Comparison of ENCODE assay signal across 8 cellular contexts in the genomic region with DNA sequence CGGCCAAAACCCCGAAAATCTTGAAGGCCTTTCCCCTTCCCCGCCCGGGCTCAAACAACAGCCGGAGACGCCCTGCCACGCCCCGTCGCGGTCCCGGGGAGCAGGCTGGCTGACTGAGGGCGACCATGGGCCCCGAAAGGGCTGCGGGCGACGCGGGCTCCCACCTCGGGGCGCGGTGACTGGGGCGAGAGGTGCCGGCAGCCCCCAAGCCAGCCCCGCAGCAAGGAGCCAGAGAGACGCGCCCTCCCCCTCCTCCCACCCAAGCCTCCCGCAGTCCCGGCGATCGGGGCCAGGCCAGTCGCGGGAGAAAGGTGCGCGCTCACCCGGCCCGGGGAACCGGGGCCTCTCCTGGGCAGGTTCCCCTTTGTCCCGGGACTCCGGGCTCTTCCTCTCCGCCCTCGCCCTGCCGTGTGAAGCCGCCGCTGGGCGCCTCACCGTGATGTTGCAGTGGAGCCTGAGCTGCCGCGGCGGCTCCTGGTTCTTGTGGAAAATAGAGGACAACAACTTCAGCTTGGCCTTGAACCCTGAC. TPM values are rescaled to one million over a fixed set of nuclear protein-coding genes. Genes with fewer than 3 reads are reported as not detected.
DNase-seq lines count a peak whose midpoint lies in the region; ATAC-seq and TF ChIP-seq lines count a peak whose summit lies in the region.

No MANE protein-coding gene starts in this region.

- peak overlapping the region; percentile 70 for H3K27ac Mint-ChIP-seq in activated B cell treated with CpG ODN at 0.5 μM for 24 hours

- no peaks in the 10 kb centered on the region for H3K9me3 Mint-ChIP-seq in activated B cell treated with CpG ODN at 0.5 μM for 24 hours

- CTCF ChIA-PET in activated B cell treated with CpG ODN at 0.5 μM for 24 hours (lab: Charles Lee): interaction anchor here (0.8 to 2.7 kb wide), 6 partner anchors 16 to 474 kb away, joined by 3 to 14 read pairs (median 3); no protein-coding TSS in a partner anchor

- DNase-seq in CMK (ENCODE audit: low read depth): peak; percentile 14
- DNase-seq in activated B cell treated with CpG ODN at 0.5 μM for 24 hours: peak; percentile 44
- peak; percentile 26 for DNase-seq in central memory CD4-positive, alpha-beta T cell
- peak; percentile 43 for DNase-seq in kidney tubule cell (ENCODE audit: low spot score)
- DNase-seq in stimulated activated CD4-positive, alpha-beta T cell treated with anti-CD3 and anti-CD28 coated beads, Interleukin-2, amount 100 ng/mL, for 24 hours: peak; percentile 55 to 66

- H3K36me3 Mint-ChIP-seq in activated B cell treated with CpG ODN at 0.5 μM for 24 hours (ENCODE audit: low read depth): no peaks in the 10 kb centered on the region

- H3K4me3 Mint-ChIP-seq in activated B cell treated with CpG ODN at 0.5 μM for 24 hours: peak overlapping the region; percentile 91

- POLR2A ChIA-PET in activated B cell treated with CpG ODN at 0.5 μM for 24 hours (lab: Charles Lee): interaction anchor here (0.8 to 2.3 kb wide), 4 partner anchors 61 to 411 kb away, joined by 3 to 10 read pairs (median 6); a partner anchor contains a TSS

- intact Hi-C loops in activated B cell treated with CpG ODN at 0.5 μM for 24 hours (cut with micrococcal nuclease): loop anchor here (1.0 to 5.0 kb wide), 2 partner anchors 358 to 412 kb away; a partner anchor contains a TSS

- H3K27me3 Mint-ChIP-seq in activated B cell treated with CpG ODN at 0.5 μM for 24 hours: no peaks in the 10 kb centered on the region

- ATAC-seq in HG03342 (IDR thresholded peaks at IDR 0.05; ENCODE audit: unreplicated experiment) (peak; percentile 62), activated B cell treated with CpG ODN at 0.5 μM for 24 hours (ENCODE audit: low read depth) (peak; percentile 55), HG03025 (IDR thresholded peaks at IDR 0.05; ENCODE audit: low FRiP score, unreplicated experiment) (no peak), HG03196 (IDR thresholded peaks at IDR 0.05; ENCODE audit: unreplicated experiment) (no peak)

- peaks cover 8% of the 10 kb centered on the region for H3K4me1 Mint-ChIP-seq in activated B cell treated with CpG ODN at 0.5 μM for 24 hours

- TF ChIP-seq CTCF in activated B cell treated with CpG ODN at 0.5 μM for 24 hours (IDR thresholded peaks at IDR 0.05): no peak

RNA-seq across cellular contexts. Expression of a gene that starts 30.6 kb away (rescaled TPM):
- total RNA-seq in activated B cell treated with CpG ODN at 0.5 μM for 24 hours: 16.0 and 18.7 TPM in 2 replicates

Comparison
In these comparisons a context has a peak if more than half of its experiments do, and no peak if none do; other contexts are left out.
1. ATAC-seq: peak in HG03342 (single experiment) and activated B cell treated with CpG ODN at 0.5 μM for 24 hours (single experiment); none in HG03025 (single experiment) and HG03196 (single experiment).
2. Peak in every context shown above with its lines, with median percentiles within 50 percentile points of each other: DNase-seq.